1 cellular context compared by ENCODE assay signal in genomic region chr5:178153530-178154340, GRCh38.
TF ChIP-seq lines count a peak whose summit lies in the region.

NHP2 (minus strand) TSS chr5:178153885; CDS start chr5:178153817, 68 bp downstream.

TF ChIP-seq in HepG2, 621 proteins besides CTCF, POLR2A, EP300 and RAD21 (continued from another document):
- TF ChIP-seq FOXA3 (CRISPR knock-in tag; IDR thresholded peaks at IDR 0.05), result peak; percentile 37; the same call in 1 of the 2 replicates
- TF ChIP-seq ZNF781 (CRISPR knock-in tag; IDR thresholded peaks at IDR 0.05; ENCODE audit: borderline replicate concordance, not compliant biosample characterization), result no peak
- no peak for TF ChIP-seq XBP1 (CRISPR knock-in tag; IDR thresholded peaks at IDR 0.05)
- no peak for TF ChIP-seq SATB2 (CRISPR knock-in tag; IDR thresholded peaks at IDR 0.05)
- TF ChIP-seq MEIS1 (CRISPR knock-in tag; IDR thresholded peaks at IDR 0.05; ENCODE audit: borderline replicate concordance), result no peak
- TF ChIP-seq DZIP1 (CRISPR knock-in tag; IDR thresholded peaks at IDR 0.05), result no peak; the same call in 1 of the 2 replicates
- TF ChIP-seq ZBTB1 (CRISPR knock-in tag; IDR thresholded peaks at IDR 0.05; ENCODE audit: borderline replicate concordance), result no peak
- TF ChIP-seq SRY (CRISPR knock-in tag; IDR thresholded peaks at IDR 0.05), result 0 out of 2 replicates have a peak, but pooled peaks have one; percentile 72
- TF ChIP-seq ZNF766 (CRISPR knock-in tag; IDR thresholded peaks at IDR 0.05; ENCODE audit: borderline replicate concordance), result no peak
- no peak for TF ChIP-seq BCLAF1 (IDR thresholded peaks at IDR 0.05)
- TF ChIP-seq ZNF576 (CRISPR knock-in tag; IDR thresholded peaks at IDR 0.05), result no peak
- peak; percentile 63; the same call in 1 of the 2 replicates for TF ChIP-seq ZFY (CRISPR knock-in tag; IDR thresholded peaks at IDR 0.05)
- TF ChIP-seq ZNF550 (CRISPR knock-in tag; IDR thresholded peaks at IDR 0.05; ENCODE audit: borderline replicate concordance), result 0 out of 2 replicates have a peak, but pooled peaks have one; percentile 38
- TF ChIP-seq ZNF710 (CRISPR knock-in tag; IDR thresholded peaks at IDR 0.05; ENCODE audit: borderline replicate concordance), result no peak; the same call in 1 of the 2 replicates
- no peak for TF ChIP-seq SOX6 (IDR thresholded peaks at IDR 0.05)
- TF ChIP-seq SOX6 (CRISPR knock-in tag; IDR thresholded peaks at IDR 0.05), result no peak
- no peak for TF ChIP-seq ONECUT2 (CRISPR knock-in tag; IDR thresholded peaks at IDR 0.05)
- TF ChIP-seq ZNF556 (CRISPR knock-in tag; IDR thresholded peaks at IDR 0.05; ENCODE audit: borderline replicate concordance), result no peak; the same call in 1 of the 2 replicates
- TF ChIP-seq THAP8 (CRISPR knock-in tag; IDR thresholded peaks at IDR 0.05; ENCODE audit: borderline replicate concordance), result no peak; the same call in 1 of the 2 replicates
- TF ChIP-seq CSRNP1 (CRISPR knock-in tag; IDR thresholded peaks at IDR 0.05), result peak; percentile 37; the same call in 1 of the 2 replicates
- TF ChIP-seq ZNF567 (CRISPR knock-in tag; IDR thresholded peaks at IDR 0.05; ENCODE audit: borderline replicate concordance), result peak; percentile 80; the same call in 1 of the 2 replicates
- TF ChIP-seq ZNF362 (CRISPR knock-in tag; IDR thresholded peaks at IDR 0.05; ENCODE audit: borderline replicate concordance), result peak; percentile 82
- TF ChIP-seq HES4 (CRISPR knock-in tag; IDR thresholded peaks at IDR 0.05; ENCODE audit: borderline replicate concordance), result no peak
TF ChIP-seq in HepG2: peak in this region for 170.
